In the genomic region with DNA sequence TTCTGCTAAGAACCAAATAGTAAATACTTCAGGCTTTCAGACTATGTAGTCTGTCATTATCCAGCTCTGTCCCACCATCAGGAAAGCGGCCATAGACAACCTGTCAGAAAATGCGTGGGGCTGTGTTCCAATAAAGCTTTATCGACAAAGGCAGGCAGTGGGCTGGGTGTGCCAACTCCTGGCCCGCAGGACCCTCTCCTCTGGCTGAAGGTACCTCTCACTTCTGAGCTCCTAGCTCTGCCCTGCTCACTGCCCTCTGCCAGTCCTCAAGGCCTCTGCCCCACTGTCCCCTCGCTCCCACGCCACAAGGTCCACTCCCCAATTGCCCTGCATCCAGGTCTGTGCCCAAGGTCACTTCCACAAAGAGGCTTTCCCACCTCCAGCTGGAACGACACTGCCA, we compare ENCODE assay signal across 15 cellular contexts. TPM values are rescaled to one million over a fixed set of nuclear protein-coding genes. Genes with fewer than 3 reads are reported as not detected.
A peak's percentile ranks its signal among the peaks of the same experiment; 100 is the strongest.
DNase-seq lines count a peak whose midpoint lies in the region; ATAC-seq, FAIRE-seq and TF ChIP-seq lines count a peak whose summit lies in the region.
"Had no signal": no experiment of that assay in that cellular context is flagged by ENCODE, and none has a peak within 500 bp of the region (broad histone marks: within the 10 kb centered on the region; RNA-seq: fewer than 3 reads in every experiment).

No MANE protein-coding gene starts in this region.

- in situ Hi-C loops in GM12878 (cut with MboI) = loop anchor here (5.0 kb wide), 1 partner anchor 177 kb away; no protein-coding TSS in a partner anchor

- TF ChIP-seq POLR2A in GM12878 (IDR thresholded peaks at IDR 0.05; ENCODE audit: low read depth, low read length) = no peak

- intact Hi-C loops in cardiac septum (cut with DNase I) (no loop called here), Right ventricle myocardium inferior (cut with DNase I) (no loop called here), GM12878 (cut with micrococcal nuclease; ENCODE audit: unreplicated experiment) (loop anchor here (10.0 kb wide), 1 partner anchor 300 kb away; no protein-coding TSS in a partner anchor), posterior vena cava (cut with DNase I) (loop anchor here (5.0 kb wide), 2 partner anchors 177 to 182 kb away; no protein-coding TSS in a partner anchor)

- no peak for FAIRE-seq in GM12878 (lab: Jason Lieb, UNC)

- no peak for ATAC-seq in Right ventricle myocardium inferior
- ATAC-seq in GM12878 = no peak
- ATAC-seq in SK-N-SH treated with all-trans-retinoic acid at 6 μM for 48 hours = no peak

- no peaks in the 10 kb centered on the region for H3K79me2 ChIP-seq in GM12878 (ENCODE audit: control insufficient read depth, insufficient read depth, low read length)

- no peaks in the 10 kb centered on the region for H4K20me1 ChIP-seq in GM12878 (ENCODE audit: control insufficient read depth, insufficient read depth)
- H4K20me1 ChIP-seq: BLaER1 treated with 17β-estradiol and CSF1 and Interleukin-3, amounts not matched to agents 10 nM and 100 nM had no signal

- RAD21 ChIA-PET in GM12878 (lab: Charles Lee; ENCODE audit: unreplicated experiment) = no interaction called here

- TF ChIP-seq RAD21 in GM12878 (IDR thresholded peaks at IDR 0.05; ENCODE audit: insufficient read depth, low read depth, low read length) = no peak

- TF ChIP-seq CTCF in GM12878 (IDR thresholded peaks at IDR 0.05 in 2 of 3, conservative IDR thresholded peaks at IDR 0.05 in 1 of 3; ENCODE audit: control insufficient read depth in 2 of 3, extremely low read depth in 1 of 3, insufficient read depth in 1 of 3, low read depth in 3 of 3, low read length in 3 of 3) = no peak

- no peak for TF ChIP-seq EP300 in GM12878 (IDR thresholded peaks at IDR 0.05; ENCODE audit: borderline replicate concordance in 1 of 2, control insufficient read depth in 1 of 2, low read depth in 2 of 2, low read length in 2 of 2)

- H3K36me3 ChIP-seq in GM12878 (ENCODE audit: control insufficient read depth in 2 of 2, insufficient read depth in 2 of 2, low read length in 1 of 2) = no peaks in the 10 kb centered on the region
- H3K36me3 ChIP-seq: BLaER1 treated with 17β-estradiol and CSF1 and Interleukin-3, amounts not matched to agents 10 nM and 100 nM had no signal

- DNase-seq in cardiac septum (ENCODE audit: low spot score) (peak; percentile 65), Right ventricle myocardium inferior (ENCODE audit: missing footprints) (no peak), GM12878 (ENCODE audit: low read depth, low spot score) (no peak), posterior vena cava (ENCODE audit: low spot score) (peak; percentile 51), NK-92 (lab: John Stamatoyannopoulos, UW; ENCODE audit: unreplicated experiment) (no peak), RKO (ENCODE audit: low spot score) (no peak)
- DNase-seq: 8988T; AML-193; CD4-positive, CD25-positive, alpha-beta regulatory T cell; DMS53; GF-D8; HCEC 1CT; HFFc6 had no signal

- no peak overlapping the region for H3K4me3 ChIP-seq in GM12878
- H3K4me3 ChIP-seq: BLaER1 treated with 17β-estradiol and CSF1 and Interleukin-3, amounts not matched to agents 10 nM and 100 nM had no signal

- no peaks in the 10 kb centered on the region for H3K9me3 ChIP-seq in GM12878 (replicated peaks; ENCODE audit: control insufficient read depth, insufficient read depth, low read length)

- WGBS in GM12878 (ENCODE audit: insufficient coverage, insufficient replicate concordance, low lambda C conversion rate, missing lambda C conversion rate) = 40% methylated on average over 7 of the region's 7 CpGs

- no TSS peak for BruUV-seq in GM12878 (replicated peaks; lab: Mats Ljungman, UMichigan)

- SMC1A ChIA-PET in GM12878 (lab: Charles Lee; ENCODE audit: uncharacterized antibody, unreplicated experiment) = interaction anchor here (1.3 to 4.0 kb wide), 3 partner anchors 135 to 182 kb away, joined by 3 to 20 read pairs (median 4); no protein-coding TSS in a partner anchor

- no peak overlapping the region for H2AFZ ChIP-seq in GM12878 (ENCODE audit: control insufficient read depth, low read depth, low read length)

- H3K27ac ChIP-seq in GM12878 (ENCODE audit: control insufficient read depth, insufficient read depth) = no peak overlapping the region
- H3K27ac ChIP-seq: BLaER1 treated with 17β-estradiol and CSF1 and Interleukin-3, amounts not matched to agents 10 nM and 100 nM had no signal

- no peak overlapping the region for H3K4me2 ChIP-seq in GM12878 (ENCODE audit: control insufficient read depth, insufficient read depth)

- CTCF ChIA-PET in GM12878 (lab: Yijun Ruan, JAX) = interaction anchor here (0.6 to 2.4 kb wide), 3 partner anchors 64 to 207 kb away, joined by 3 to 15 read pairs (median 3); no protein-coding TSS in a partner anchor

- no peaks in the 10 kb centered on the region for H3K27me3 ChIP-seq in GM12878 (replicated peaks in 1 of 2; ENCODE audit: control insufficient read depth in 2 of 2, insufficient read depth in 2 of 2, low read length in 1 of 2)
- H3K27me3 ChIP-seq: BLaER1 treated with 17β-estradiol and CSF1 and Interleukin-3, amounts not matched to agents 10 nM and 100 nM had no signal

- H3K4me1 ChIP-seq in GM12878 (ENCODE audit: control insufficient read depth, insufficient read depth, low read length) = 0 out of 2 replicates have a peak, but pooled peaks cover 2% of the 10 kb centered on the region

- POLR2A ChIA-PET in GM12878 (lab: Charles Lee) = no interaction called here

- no peak overlapping the region for H3K9ac ChIP-seq in GM12878 (ENCODE audit: control insufficient read depth, insufficient read depth, low read length)
- H3K9ac ChIP-seq: BLaER1 treated with 17β-estradiol and CSF1 and Interleukin-3, amounts not matched to agents 10 nM and 100 nM had no signal

TF ChIP-seq in GM12878, 131 proteins besides CTCF, POLR2A, EP300 and RAD21 (continues in another document):
- TF ChIP-seq NFYA (IDR thresholded peaks at IDR 0.05; ENCODE audit: borderline replicate concordance, low read depth, low read length) (no peak), RFX5 (IDR thresholded peaks at IDR 0.05; ENCODE audit: low read depth, low read length) (no peak), POLR2AphosphoS5 (IDR thresholded peaks at IDR 0.05; ENCODE audit: low read length) (no peak), MTA3 (IDR thresholded peaks at IDR 0.05; ENCODE audit: borderline replicate concordance, low read length) (no peak)

TF ChIP-seq in SK-N-SH treated with all-trans-retinoic acid at 6 μM for 48 hours, 23 proteins besides CTCF, POLR2A, EP300 and RAD21 (continues in another document):
- TF ChIP-seq TOX (CRISPR knock-in tag; IDR thresholded peaks at IDR 0.05; ENCODE audit: borderline replicate concordance) = no peak
- no peak for TF ChIP-seq CSDC2 (CRISPR knock-in tag; IDR thresholded peaks at IDR 0.05)
- TF ChIP-seq ZNF565 (CRISPR knock-in tag; conservative IDR thresholded peaks at IDR 0.05; ENCODE audit: low read depth) = no peak
- no peak for TF ChIP-seq ISL1 (CRISPR knock-in tag; IDR thresholded peaks at IDR 0.05)
- TF ChIP-seq GLIS3 (CRISPR knock-in tag; IDR thresholded peaks at IDR 0.05) = no peak
- no peak for TF ChIP-seq PPARA (CRISPR knock-in tag; IDR thresholded peaks at IDR 0.05; ENCODE audit: borderline replicate concordance)
- TF ChIP-seq BACH2 (CRISPR knock-in tag; IDR thresholded peaks at IDR 0.05; ENCODE audit: borderline replicate concordance) = no peak
- no peak for TF ChIP-seq ZFP3 (CRISPR knock-in tag; IDR thresholded peaks at IDR 0.05)
- TF ChIP-seq ZC3H10 (CRISPR knock-in tag; IDR thresholded peaks at IDR 0.05) = no peak
- TF ChIP-seq RARB (CRISPR knock-in tag; IDR thresholded peaks at IDR 0.05) = no peak
- TF ChIP-seq ZNF8 (CRISPR knock-in tag; IDR thresholded peaks at IDR 0.05) = no peak
- no peak for TF ChIP-seq OSR1 (CRISPR knock-in tag; IDR thresholded peaks at IDR 0.05)
- TF ChIP-seq, protein P1, sequence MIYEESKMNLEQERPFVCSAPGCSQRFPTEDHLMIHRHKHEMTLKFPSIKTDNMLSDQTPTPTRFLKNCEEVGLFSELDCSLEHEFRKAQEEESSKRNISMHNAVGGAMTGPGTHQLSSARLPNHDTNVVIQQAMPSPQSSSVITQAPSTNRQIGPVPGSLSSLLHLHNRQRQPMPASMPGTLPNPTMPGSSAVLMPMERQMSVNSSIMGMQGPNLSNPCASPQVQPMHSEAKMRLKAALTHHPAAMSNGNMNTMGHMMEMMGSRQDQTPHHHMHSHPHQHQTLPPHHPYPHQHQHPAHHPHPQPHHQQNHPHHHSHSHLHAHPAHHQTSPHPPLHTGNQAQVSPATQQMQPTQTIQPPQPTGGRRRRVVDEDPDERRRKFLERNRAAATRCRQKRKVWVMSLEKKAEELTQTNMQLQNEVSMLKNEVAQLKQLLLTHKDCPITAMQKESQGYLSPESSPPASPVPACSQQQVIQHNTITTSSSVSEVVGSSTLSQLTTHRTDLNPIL (CRISPR knock-in tag; IDR thresholded peaks at IDR 0.05; ENCODE audit: low read depth) = no peak
- TF ChIP-seq SNAI2 (CRISPR knock-in tag; IDR thresholded peaks at IDR 0.05) = no peak

RNA-seq across cellular contexts. Expression of a gene that starts 20.0 kb away (rescaled TPM):
- total RNA-seq in cardiac septum (2.4 TPM), Right ventricle myocardium inferior (1.0 TPM), GM12878 (2014; rRNA removed) (not detected in 2 replicates), GM12878 (2014; rRNA removed; fragmentation: Illumina TruSeq; extraction: Trizol) (not detected in 2 replicates), GM12878 (2021) (not detected in 2 replicates), posterior vena cava (under 1 TPM; 0.24 to 0.32 TPM)
- total RNA-seq in GM12878 (2013; cell fraction: nucleolus; rRNA removed) = 0.56 and 1.2 TPM in 2 replicates
- polyA plus RNA-seq in GM12878 (2011; ENCODE audit: low read depth) = not detected
- polyA plus RNA-seq in GM12878 (2011; rRNA removed) (0.09 and 0.26 TPM in 2 replicates), GM12878 (2014; fragmentation: Illumina TruSeq; extraction: Trizol) (not detected in 2 replicates), GM12878 (2014; fragmentation: Nextera tagmentation; extraction: Ambion mirVana) (not detected), GM12878 (2014; rRNA removed) (0.09 and 0.10 TPM in 2 replicates), GM12878 (2016; fragmentation: Nextera tagmentation; extraction: Ambion mirVana) (not detected)
- polyA plus RNA-seq in GM12878 (2011; cell fraction: cytosol; rRNA removed) = 0.13 and 0.16 TPM in 2 replicates
- polyA plus RNA-seq in GM12878 (2011; cell fraction: nucleus; rRNA removed) = 1.8 and 2.1 TPM in 2 replicates
- 0.08 TPM in 1 of 2 replicates, not detected in the other for polyA plus RNA-seq in GM12878 (2012)
- 0.36 and 0.51 TPM in 2 replicates for polyA minus RNA-seq in GM12878 (2011; rRNA and poly(A)+ RNA removed)
- not detected in 2 replicates for polyA minus RNA-seq in GM12878 (2011; cell fraction: cytosol; rRNA and poly(A)+ RNA removed)
- 0.60 and 0.77 TPM in 2 replicates for polyA minus RNA-seq in GM12878 (2011; cell fraction: nucleus; rRNA and poly(A)+ RNA removed)
- total RNA-seq: CD4-positive, CD25-positive, alpha-beta regulatory T cell had no signal
- polyA plus RNA-seq: CD4-positive, CD25-positive, alpha-beta regulatory T cell had no signal

Comparison
In these comparisons a context has a peak if more than half of its experiments do, and no peak if none do; other contexts are left out.
1. DNase-seq: peak in cardiac septum (single experiment) and posterior vena cava (single experiment); none in Right ventricle myocardium inferior (single experiment), GM12878 (single experiment), NK-92 (single experiment) and RKO (single experiment).
2. intact Hi-C loops: an anchor here in GM12878 (10.0 kb wide) and posterior vena cava (5.0 kb wide); none called in cardiac septum and Right ventricle myocardium inferior.